1 cellular context compared by ENCODE assay signal in genomic region chr3:52086461-52086860, GRCh38.
TF ChIP-seq lines count a peak whose summit lies in the region.

No MANE protein-coding gene starts in this region.

TF ChIP-seq in GM12878, 131 proteins besides CTCF, POLR2A, EP300 and RAD21:
- no peak for TF ChIP-seq RELB (IDR thresholded peaks at IDR 0.05; ENCODE audit: low read depth)
- no peak for TF ChIP-seq ZNF217 (IDR thresholded peaks at IDR 0.05)
- TF ChIP-seq MXI1 (IDR thresholded peaks at IDR 0.05; ENCODE audit: low read depth, low read length), result no peak
- no peak for TF ChIP-seq HDAC6 (IDR thresholded peaks at IDR 0.05; ENCODE audit: unreplicated experiment)
- no peak for TF ChIP-seq IRF3 (IDR thresholded peaks at IDR 0.05)
- TF ChIP-seq CREM (IDR thresholded peaks at IDR 0.05; ENCODE audit: low read depth), result no peak
- TF ChIP-seq ATF3 (IDR thresholded peaks at IDR 0.05; ENCODE audit: borderline replicate concordance, extremely low read depth, low read depth, low read length), result no peak
- TF ChIP-seq BCL11A (IDR thresholded peaks at IDR 0.05; ENCODE audit: low read depth, low read length), result no peak
- no peak for TF ChIP-seq CHD1 (IDR thresholded peaks at IDR 0.05; ENCODE audit: low read depth, low read length)
- TF ChIP-seq ZSCAN29 (IDR thresholded peaks at IDR 0.05), result no peak
- TF ChIP-seq ZNF274 (IDR thresholded peaks at IDR 0.05; ENCODE audit: insufficient read depth, insufficient read length), result no peak
- no peak for TF ChIP-seq MTA2 (IDR thresholded peaks at IDR 0.05; ENCODE audit: low read depth)
TF ChIP-seq in GM12878: peak in this region for 0.
